In the genomic region with DNA sequence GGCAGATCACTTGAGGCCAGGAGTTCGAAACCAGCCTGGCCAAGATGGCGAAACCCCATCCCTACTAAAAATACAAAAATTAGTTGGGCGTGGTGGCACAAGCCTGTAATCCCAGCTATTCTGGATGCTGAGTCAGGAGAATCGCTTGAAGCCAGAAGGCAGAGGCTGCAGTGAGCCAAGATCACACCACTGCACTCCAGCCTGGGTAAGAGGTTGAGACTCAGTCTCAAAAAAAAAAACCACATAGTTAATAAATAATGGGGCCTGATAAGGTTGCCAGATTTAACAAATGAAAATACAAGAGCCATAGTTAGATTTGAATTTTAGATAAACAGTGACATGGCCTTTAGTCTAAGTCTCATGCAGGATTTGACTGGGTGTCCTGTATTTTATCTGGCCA, we compare ENCODE assay signal across 23 cellular contexts.
"Had no signal": no experiment of that assay in that cellular context is flagged by ENCODE, and none has a peak within 500 bp of the region (broad histone marks: within the 10 kb centered on the region; RNA-seq: fewer than 3 reads in every experiment).

No MANE protein-coding gene starts in this region.

- H3K4me3 ChIP-seq: colonic mucosa, esophagus squamous epithelium, gastroesophageal sphincter, heart left ventricle, mucosa of descending colon, neural progenitor cell, sigmoid colon had no signal

- H3K27me3 Mint-ChIP-seq: activated B cell treated with CpG ODN at 0.5 μM for 24 hours; activated CD4-positive, alpha-beta T cell treated with anti-CD3 and anti-CD28 coated beads for 36 hours; activated naive CD8-positive, alpha-beta T cell treated with anti-CD3 and anti-CD28 coated beads, Interleukin-2, amount 10 ng/mL, durations not matched to agents 7 days and 5 days; naive thymus-derived CD8-positive, alpha-beta T cell; stimulated activated naive B cell treated with anti-CD40 and anti-IgM and Interleukin-4, amounts not matched to agents 10 μg/mL and 1 μg/mL and 100 μg/mL, for 72 hours; type B pancreatic cell had no signal

- H3K36me3 Mint-ChIP-seq: activated naive CD8-positive, alpha-beta T cell treated with anti-CD3 and anti-CD28 coated beads, Interleukin-2, amount 10 ng/mL, durations not matched to agents 7 days and 5 days; neural progenitor cell; stimulated activated naive B cell treated with anti-CD40 and anti-IgM and Interleukin-4, amounts not matched to agents 10 μg/mL and 1 μg/mL and 100 μg/mL, for 72 hours; type B pancreatic cell had no signal

- H3K4me1 Mint-ChIP-seq: activated B cell treated with CpG ODN at 0.5 μM for 24 hours; activated naive CD8-positive, alpha-beta T cell treated with anti-CD3 and anti-CD28 coated beads, Interleukin-2, amount 10 ng/mL, durations not matched to agents 7 days and 5 days; neural progenitor cell had no signal

- DNase-seq: activated B cell treated with CpG ODN at 0.5 μM for 24 hours; activated CD4-positive, alpha-beta T cell treated with anti-CD3 and anti-CD28 coated beads for 36 hours; activated CD4-positive, alpha-beta T cell treated with anti-CD3 and anti-CD28 coated beads, Interleukin-2, amount 50 U/mL, for 48 hours; activated effector memory CD4-positive, alpha-beta T cell treated with Interleukin-2 at 50 U/mL for 16 hours; activated naive CD4-positive, alpha-beta T cell treated with anti-CD3 and anti-CD28 coated beads for 36 hours; activated naive CD8-positive, alpha-beta T cell treated with anti-CD3 and anti-CD28 coated beads, Interleukin-2, amount 10 ng/mL, durations not matched to agents 7 days and 5 days; activated T-cell treated with anti-CD3 and anti-CD28 coated beads, Interleukin-2, amount 50 U/mL, for 72 hours; amygdala; colonic mucosa; esophagus squamous epithelium; heart left ventricle; left colon; mesendoderm; mucosa of descending colon; naive thymus-derived CD8-positive, alpha-beta T cell; posterior cingulate gyrus; sigmoid colon; stimulated activated CD4-positive, alpha-beta T cell treated with anti-CD3 and anti-CD28 coated beads, Interleukin-2, amount 100 ng/mL, for 48 hours; stimulated activated CD8-positive, alpha-beta memory T cell treated with anti-CD3 and anti-CD28 coated beads, Interleukin-4, amount 100 ng/mL, for 48 hours; stimulated activated naive B cell treated with anti-CD40 and anti-IgM and Interleukin-4, amounts not matched to agents 10 μg/mL and 1 μg/mL and 100 μg/mL, for 72 hours had no signal

- H3K27ac Mint-ChIP-seq: activated B cell treated with CpG ODN at 0.5 μM for 24 hours; activated CD4-positive, alpha-beta T cell treated with anti-CD3 and anti-CD28 coated beads for 36 hours; activated naive CD4-positive, alpha-beta T cell treated with anti-CD3 and anti-CD28 coated beads for 36 hours; activated naive CD8-positive, alpha-beta T cell treated with anti-CD3 and anti-CD28 coated beads, Interleukin-2, amount 10 ng/mL, durations not matched to agents 7 days and 5 days; activated T-cell treated with anti-CD3 and anti-CD28 coated beads, Interleukin-2, amount 50 U/mL, for 72 hours; neural progenitor cell; stimulated activated naive B cell treated with anti-CD40 and anti-IgM and Interleukin-4, amounts not matched to agents 10 μg/mL and 1 μg/mL and 100 μg/mL, for 72 hours; type B pancreatic cell had no signal

- H3K4me3 Mint-ChIP-seq: activated B cell treated with CpG ODN at 0.5 μM for 24 hours; activated CD4-positive, alpha-beta T cell treated with anti-CD3 and anti-CD28 coated beads for 36 hours; activated naive CD4-positive, alpha-beta T cell treated with anti-CD3 and anti-CD28 coated beads for 36 hours; activated naive CD8-positive, alpha-beta T cell treated with anti-CD3 and anti-CD28 coated beads, Interleukin-2, amount 10 ng/mL, durations not matched to agents 7 days and 5 days; activated T-cell treated with anti-CD3 and anti-CD28 coated beads, Interleukin-2, amount 50 U/mL, for 72 hours; naive thymus-derived CD8-positive, alpha-beta T cell; neural progenitor cell; stimulated activated naive B cell treated with anti-CD40 and anti-IgM and Interleukin-4, amounts not matched to agents 10 μg/mL and 1 μg/mL and 100 μg/mL, for 72 hours; type B pancreatic cell had no signal

- ATAC-seq: activated CD4-positive, alpha-beta T cell treated with anti-CD3 and anti-CD28 coated beads for 36 hours; activated T-cell treated with anti-CD3 and anti-CD28 coated beads, Interleukin-2, amount 50 U/mL, for 72 hours; gastroesophageal sphincter; heart left ventricle; left colon; mucosa of descending colon; naive thymus-derived CD8-positive, alpha-beta T cell; stimulated activated naive B cell treated with anti-CD40 and anti-IgM and Interleukin-4, amounts not matched to agents 10 μg/mL and 1 μg/mL and 100 μg/mL, for 72 hours had no signal

- H3K9me3 ChIP-seq: colonic mucosa, esophagus squamous epithelium, gastroesophageal sphincter, heart left ventricle, mucosa of descending colon, sigmoid colon had no signal
